In genomic region chr11:110059706-110060430, GRCh38 we compare ENCODE assay signal across 16 cellular contexts. TPM values are rescaled to one million over a fixed set of nuclear protein-coding genes. Genes with fewer than 3 reads are reported as not detected.
DNase-seq lines count a peak whose midpoint lies in the region; ATAC-seq and TF ChIP-seq lines count a peak whose summit lies in the region.
"Had no signal": no experiment of that assay in that cellular context is flagged by ENCODE, and none has a peak within 500 bp of the region (broad histone marks: within the 10 kb centered on the region; RNA-seq: fewer than 3 reads in every experiment).

No MANE protein-coding gene starts in this region.

- TF ChIP-seq EP300 in gastroesophageal sphincter (IDR thresholded peaks at IDR 0.05), result no peak

- no peaks in the 10 kb centered on the region for H3K36me3 ChIP-seq in gastroesophageal sphincter
- no peaks in the 10 kb centered on the region for H3K36me3 ChIP-seq in MG63
- H3K36me3 ChIP-seq: BLaER1, vagina had no signal

- peak; percentile 59 for ATAC-seq in HG03432 (IDR thresholded peaks at IDR 0.05; ENCODE audit: unreplicated experiment)
- ATAC-seq in GM18867 (IDR thresholded peaks at IDR 0.05; ENCODE audit: unreplicated experiment), result no peak
- ATAC-seq in gastroesophageal sphincter, result no peak
- ATAC-seq: stimulated activated naive CD8-positive, alpha-beta T cell treated with anti-CD3 and anti-CD28 coated beads, Interleukin-15, amount 100 ng/mL, for 72 hours had no signal

- no peak for TF ChIP-seq POLR2A in gastroesophageal sphincter (IDR thresholded peaks at IDR 0.05)

- no peak overlapping the region for H3K4me3 ChIP-seq in gastroesophageal sphincter
- H3K4me3 ChIP-seq in MG63, result no peak overlapping the region
- H3K4me3 ChIP-seq: BLaER1, vagina had no signal

- H3K9me3 ChIP-seq in gastroesophageal sphincter, result no peaks in the 10 kb centered on the region
- no peaks in the 10 kb centered on the region; the same call in 1 of the 2 replicates for H3K9me3 ChIP-seq in MG63
- H3K9me3 ChIP-seq: BLaER1, vagina had no signal

- peak; percentile 52 for DNase-seq in COLO829 (ENCODE audit: low spot score)
- DNase-seq in astrocyte of the hippocampus (ENCODE audit: low read depth, low spot score), result peak; percentile 28
- peak; percentile 11 for DNase-seq in myocyte (ENCODE audit: low read depth)
- DNase-seq in NCI-H1417 (lab: John Stamatoyannopoulos, UW), result no peak
- no peak for DNase-seq in MG63
- DNase-seq: endodermal cell; NCI-H1436 treated with DMSO at 0.1 percent for 48 hours; NCI-H345; SHP77 treated with DMSO at 0.1 percent for 48 hours; stimulated activated naive CD8-positive, alpha-beta T cell treated with anti-CD3 and anti-CD28 coated beads, Interleukin-15, amount 100 ng/mL, for 72 hours had no signal

- no peak for TF ChIP-seq CTCF in gastroesophageal sphincter (IDR thresholded peaks at IDR 0.05)

- peak overlapping the region in 1 of 4 donors; percentile 29 for H3K27ac ChIP-seq in gastroesophageal sphincter
- H3K27ac ChIP-seq: BLaER1, KMS-11, vagina had no signal

- WGBS in gastroesophageal sphincter (ENCODE audit: low coverage in 1 of 2), 2 donors, result 62 to 75% methylated on average over 2 of the region's 2 CpGs

- no peaks in the 10 kb centered on the region for H3K4me1 ChIP-seq in gastroesophageal sphincter
- H3K4me1 ChIP-seq: BLaER1, vagina had no signal

- H3K27me3 ChIP-seq in gastroesophageal sphincter (no peaks in the 10 kb centered on the region), MG63 (no peaks in the 10 kb centered on the region)
- H3K27me3 ChIP-seq: BLaER1, vagina had no signal

RNA-seq across cellular contexts. Expression of gene ZC3H12C, which starts 33.3 kb away (rescaled TPM):
- 12.4 and 16.8 TPM in 2 replicates for total RNA-seq in myocyte
- polyA plus RNA-seq in myocyte (2012), result 1.9 TPM
- 10 to 100 TPM; 22.1 to 30.9 (median 26.3) TPM for total RNA-seq in gastroesophageal sphincter
- total RNA-seq in MG63 (2014; rRNA removed; shearing (Covaris generic); ENCODE audit: low replicate concordance), result 2.5 and 3.7 TPM in 2 replicates

Comparison
In these comparisons a context has a peak if more than half of its experiments do, and no peak if none do; other contexts are left out.
1. DNase-seq: peak in COLO829 (single experiment), astrocyte of the hippocampus (single experiment) and myocyte (single experiment); none in NCI-H1417 (0 of 3) and MG63 (single experiment).